Comparison of ENCODE assay signal across 8 cellular contexts in the genomic region with DNA sequence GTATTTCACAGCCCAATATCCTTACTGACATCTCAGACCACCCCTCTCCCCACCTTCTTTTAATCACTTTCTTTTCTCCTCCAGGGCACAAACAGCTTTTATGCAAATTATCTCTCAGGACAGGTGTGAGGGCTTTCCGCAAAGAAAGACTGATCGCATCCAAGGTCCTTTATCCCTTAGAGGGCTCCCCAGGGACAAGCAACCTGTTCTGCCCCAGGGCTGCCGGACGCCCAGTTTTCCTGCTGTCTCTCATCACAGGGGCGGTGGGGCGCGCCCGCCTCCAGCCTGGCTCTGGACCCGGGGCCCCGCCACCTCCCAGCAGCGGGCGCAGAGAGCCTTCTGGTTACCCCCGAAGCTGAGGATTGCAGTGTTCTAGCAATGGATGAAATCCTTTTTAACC.
DNase-seq lines count a peak whose midpoint lies in the region; ATAC-seq and TF ChIP-seq lines count a peak whose summit lies in the region.

No MANE protein-coding gene starts in this region.

- H3K4me3 Mint-ChIP-seq in GM23338, result peak overlapping the region; percentile 68

- H3K79me2 ChIP-seq in GM23338 (replicated peaks; ENCODE audit: insufficient read depth), result no peaks in the 10 kb centered on the region
- no peaks in the 10 kb centered on the region for H3K79me2 ChIP-seq in OCI-LY1 (ENCODE audit: insufficient read depth, low read length)
- H3K79me2 ChIP-seq in trophoblast cell (ENCODE audit: control insufficient read depth, insufficient read depth, low read length, poor library complexity), result peaks cover 11% of the 10 kb centered on the region

- H3K9me3 ChIP-seq in OCI-LY1 (ENCODE audit: low read length), result no peaks in the 10 kb centered on the region
- H3K9me3 ChIP-seq in trophoblast cell (ENCODE audit: insufficient read depth, low read depth, low read length), result no peaks in the 10 kb centered on the region

- H2AK5ac ChIP-seq in trophoblast cell (ENCODE audit: low read length), result peak overlapping the region; percentile 97

- WGBS in trophoblast cell (ENCODE audit: extremely low coverage, insufficient coverage, insufficient read length), result no CpG with 5 or more reads among the region's 13 CpGs

- peak overlapping the region; percentile 97 for H3K18ac ChIP-seq in trophoblast cell (ENCODE audit: low read length)

- H3K27ac ChIP-seq in GM23338 (ENCODE audit: low read depth) (peak overlapping the region; percentile 78), OCI-LY1 (ENCODE audit: low read depth, low read length, poor library complexity, severe bottlenecking) (peak overlapping the region; percentile 89), trophoblast cell (ENCODE audit: low read depth, low read length) (peak overlapping the region; percentile 100)

- no peaks in the 10 kb centered on the region for H4K20me1 ChIP-seq in GM23338 (replicated peaks; ENCODE audit: insufficient read depth)
- H4K20me1 ChIP-seq in OCI-LY1 (ENCODE audit: insufficient read depth, low read length), result no peaks in the 10 kb centered on the region

- peak overlapping the region; percentile 70 for H3K4me2 ChIP-seq in GM23338
- peak overlapping the region; percentile 58 for H3K4me2 ChIP-seq in OCI-LY1 (ENCODE audit: low read length)
- no peak overlapping the region for H3K4me2 ChIP-seq in trophoblast cell (ENCODE audit: low read length)

- peaks cover 29% of the 10 kb centered on the region for H3K4me1 Mint-ChIP-seq in GM23338

- H3K4me3 ChIP-seq in GM23338 (peak overlapping the region; percentile 56), OCI-LY1 (ENCODE audit: low read depth, low read length, poor library complexity, severe bottlenecking) (peak overlapping the region; percentile 65), epithelial cell of proximal tubule (ENCODE audit: low read depth, low read length) (peak overlapping the region; percentile 80), trophoblast cell (ENCODE audit: low read depth, low read length) (no peak overlapping the region)

- DNase-seq in GM23338 (ENCODE audit: low spot score) (peak; percentile 67), epithelial cell of proximal tubule (ENCODE audit: low read depth) (no peak), trophoblast cell (no peak), HPDE6-E6E7 (ENCODE audit: extremely low spot score) (no peak)

- H3F3A ChIP-seq in GM23338 (replicated peaks; ENCODE audit: low read depth), result 0 out of 2 replicates have a peak, but pooled peaks cover 3% of the 10 kb centered on the region
- 0 out of 2 replicates have a peak, but pooled peaks cover 3% of the 10 kb centered on the region for H3F3A ChIP-seq in OCI-LY1 (ENCODE audit: insufficient read depth, low read length)

- H3K27ac Mint-ChIP-seq in GM23338, result no peak overlapping the region

- peak overlapping the region; percentile 98 for H2BK120ac ChIP-seq in trophoblast cell (ENCODE audit: insufficient read depth, low read length, poor library complexity)

- peaks cover 21% of the 10 kb centered on the region for H3K9me2 ChIP-seq in GM23338 (ENCODE audit: insufficient read depth)
- H3K9me2 ChIP-seq in OCI-LY1 (ENCODE audit: low read depth, low read length), result no peaks in the 10 kb centered on the region

- no peak overlapping the region for H3K23ac ChIP-seq in trophoblast cell (ENCODE audit: low read length)

- H4K8ac ChIP-seq in trophoblast cell (ENCODE audit: low read depth, low read length), result peak overlapping the region; percentile 99

- peak overlapping the region; percentile 96 for H3K14ac ChIP-seq in trophoblast cell (ENCODE audit: low read length)

- H3K4me1 ChIP-seq in GM23338 (ENCODE audit: insufficient read depth) (peaks cover 19% of the 10 kb centered on the region), OCI-LY1 (ENCODE audit: insufficient read depth, low read length, severe bottlenecking) (peaks cover 51% of the 10 kb centered on the region), trophoblast cell (ENCODE audit: control insufficient read depth in 1 of 2, insufficient read depth in 2 of 2, low read length in 2 of 2) (peaks cover 11 to 16% of the 10 kb centered on the region in 2 experiments)

- H3K9ac ChIP-seq in OCI-LY1 (ENCODE audit: low read length) (peak overlapping the region; percentile 75), trophoblast cell (ENCODE audit: low read length) (no peak overlapping the region)

- H3K9me3 Mint-ChIP-seq in GM23338, result no peaks in the 10 kb centered on the region; the same call in 2 of the 3 replicates

- H4K12ac ChIP-seq in trophoblast cell (ENCODE audit: low read depth, low read length), result peak overlapping the region; percentile 82

- no peak for TF ChIP-seq CTCF in GM23338 (conservative IDR thresholded peaks at IDR 0.05; ENCODE audit: low read depth in 2 of 2)
- no peak for TF ChIP-seq CTCF in OCI-LY1 (IDR thresholded peaks at IDR 0.05; ENCODE audit: low read length)
- TF ChIP-seq CTCF in epithelial cell of proximal tubule (conservative IDR thresholded peaks at IDR 0.05; ENCODE audit: low read depth, low read length), result no peak

- peak overlapping the region; percentile 100 for H4K91ac ChIP-seq in trophoblast cell (ENCODE audit: low read depth, low read length)

- peak overlapping the region; percentile 100 for H2BK5ac ChIP-seq in trophoblast cell (ENCODE audit: low read depth, low read length, poor library complexity)

- H3K27me3 Mint-ChIP-seq in GM23338 (ENCODE audit: insufficient read depth, low read depth, poor library complexity), result peaks cover 23% of the 10 kb centered on the region

- H3K4ac ChIP-seq in trophoblast cell (ENCODE audit: low read depth, low read length), result peak overlapping the region; percentile 99

- H3K36me3 ChIP-seq in GM23338 (ENCODE audit: insufficient read depth) (no peaks in the 10 kb centered on the region), OCI-LY1 (ENCODE audit: insufficient read depth, low read length) (no peaks in the 10 kb centered on the region), trophoblast cell (ENCODE audit: control insufficient read depth in 1 of 2, insufficient read depth in 2 of 2, low read length in 2 of 2) (no peaks in the 10 kb centered on the region)

- H2BK12ac ChIP-seq in trophoblast cell (ENCODE audit: low read length), result peak overlapping the region; percentile 99

- peaks cover 68% of the 10 kb centered on the region for H3K79me1 ChIP-seq in trophoblast cell (ENCODE audit: low read length)

- peak; percentile 67 for ATAC-seq in GM23338
- no peak for ATAC-seq in HG02938 (IDR thresholded peaks at IDR 0.05; ENCODE audit: unreplicated experiment)
- no peak for ATAC-seq in HG03439 (IDR thresholded peaks at IDR 0.05; ENCODE audit: unreplicated experiment)
- no peak for ATAC-seq in HG02623 (IDR thresholded peaks at IDR 0.05; ENCODE audit: unreplicated experiment)

- H3K36me3 Mint-ChIP-seq in GM23338 (ENCODE audit: low read depth), result no peaks in the 10 kb centered on the region; the same call in 2 of the 3 replicates

- H3K27me3 ChIP-seq in GM23338 (ENCODE audit: insufficient read depth) (no peaks in the 10 kb centered on the region), OCI-LY1 (ENCODE audit: insufficient read depth, low read length) (no peaks in the 10 kb centered on the region), trophoblast cell (ENCODE audit: insufficient read depth, low read length) (no peaks in the 10 kb centered on the region)

- H2AFZ ChIP-seq in GM23338, result peak overlapping the region; percentile 93
- no peak overlapping the region for H2AFZ ChIP-seq in OCI-LY1 (ENCODE audit: low read length)
- peak overlapping the region; percentile 96 for H2AFZ ChIP-seq in trophoblast cell (ENCODE audit: insufficient read depth, low read length, poor library complexity)

TF ChIP-seq in GM23338, 12 proteins besides CTCF, POLR2A, EP300 and RAD21 (continues in another document):
- no peak for TF ChIP-seq ZNF331 (CRISPR knock-in tag; IDR thresholded peaks at IDR 0.05; ENCODE audit: low read depth)
